Comparison of ENCODE assay signal across 8 cellular contexts in the genomic region with DNA sequence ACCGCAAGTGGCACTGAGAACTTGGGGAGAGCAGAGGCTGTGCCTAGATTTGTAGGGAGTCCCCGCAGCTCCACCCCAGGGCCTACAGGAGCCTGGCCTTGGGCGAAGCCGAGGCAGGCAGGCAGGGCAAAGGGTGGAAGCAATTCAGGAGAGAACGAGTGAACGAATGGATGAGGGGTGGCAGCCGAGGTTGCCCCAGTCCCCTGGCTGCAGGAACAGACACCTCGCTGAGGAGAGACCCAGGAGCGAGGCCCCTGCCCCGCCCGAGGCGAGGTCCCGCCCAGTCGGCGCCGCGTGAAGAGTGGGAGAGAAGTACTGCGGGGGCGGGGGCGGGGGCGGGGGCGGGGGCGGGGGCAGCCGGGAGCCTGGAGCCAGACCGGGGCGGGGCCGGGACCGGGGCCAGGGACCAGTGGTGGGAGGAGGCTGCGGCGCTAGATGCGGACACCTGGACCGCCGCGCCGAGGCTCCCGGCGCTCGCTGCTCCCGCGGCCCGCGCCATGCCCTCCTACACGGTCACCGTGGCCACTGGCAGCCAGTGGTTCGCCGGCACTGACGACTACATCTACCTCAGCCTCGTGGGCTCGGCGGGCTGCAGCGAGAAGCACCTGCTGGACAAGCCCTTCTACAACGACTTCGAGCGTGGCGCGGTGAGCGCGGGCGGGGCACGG. TPM values are rescaled to one million over a fixed set of nuclear protein-coding genes. Genes with fewer than 3 reads are reported as not detected.
DNase-seq lines count a peak whose midpoint lies in the region; ATAC-seq and TF ChIP-seq lines count a peak whose summit lies in the region.

TSS of gene ALOX5 (plus strand) at position 434 of the 668 bp plus-strand sequence. CDS start at position 498, 64 bp downstream.

- dilution Hi-C loops in IMR-90 (cut with HindIII; ENCODE audit: low sequenced_read_pairs, unreplicated experiment), result no loop called here

- H2AK9ac ChIP-seq in IMR-90 (replicated peaks; ENCODE audit: low read depth, low read length, poor library complexity), result no peak within 1 kb of the TSS

- peaks cover 13% of the 10 kb centered on the region for H3K36me3 Mint-ChIP-seq in memory B cell

- H3K4me3 Mint-ChIP-seq in memory B cell, result peak within 1 kb of the TSS; percentile 96

- H2BK5ac ChIP-seq in IMR-90 (ENCODE audit: low read depth, low read length, poor library complexity, severe bottlenecking), result no peak within 1 kb of the TSS

- intact Hi-C loops in IMR-90 (cut with micrococcal nuclease) (no loop called here), colonic mucosa (cut with DNase I) (no loop called here), tibial artery (cut with DNase I; ENCODE audit: low total_unique reads) (no loop called here)

- no peak within 1 kb of the TSS for H3K56ac ChIP-seq in IMR-90 (ENCODE audit: extremely low read depth, insufficient read depth, low read length)

- in situ Hi-C loops in IMR-90 (cut with MboI; ENCODE audit: low sequenced_read_pairs), result no loop called here

- no peaks in the 10 kb centered on the region for H4K20me1 ChIP-seq in IMR-90 (ENCODE audit: insufficient read depth, low read length)
- H4K20me1 ChIP-seq in SU-DHL-6 (ENCODE audit: low read depth, low read length), result peaks cover 6% of the 10 kb centered on the region; the same call in 1 of the 2 replicates

- DNase-seq in GM12865 (ENCODE audit: low read depth), result peak; percentile 79
- no peak for DNase-seq in IMR-90
- DNase-seq in colonic mucosa, result peak; percentile 80
- peak; percentile 43 to 60 for DNase-seq in memory B cell (ENCODE audit: low spot score in 2 of 2)
- peak; percentile 51 to 77 for DNase-seq in tibial artery
- no peak for DNase-seq in CD1c-positive myeloid dendritic cell (ENCODE audit: extremely low spot score)

- no peak within 1 kb of the TSS for H3K4ac ChIP-seq in IMR-90 (ENCODE audit: low read depth, low read length)

- H2BK120ac ChIP-seq in IMR-90 (ENCODE audit: low read depth, low read length), result no peak within 1 kb of the TSS

- H4K5ac ChIP-seq in IMR-90 (ENCODE audit: low read depth, low read length), result no peak within 1 kb of the TSS

- H3K14ac ChIP-seq in IMR-90 (replicated peaks; ENCODE audit: low read depth, low read length), result no peak within 1 kb of the TSS

- ATAC-seq in GM21529 (IDR thresholded peaks at IDR 0.05; ENCODE audit: unreplicated experiment), result peak; percentile 55
- peak; percentile 11; the same call in 1 of the 2 replicates for ATAC-seq in IMR-90 (ENCODE audit: low read depth)
- peak; percentile 34 for ATAC-seq in memory B cell (ENCODE audit: low read depth)

- H4K8ac ChIP-seq in IMR-90 (ENCODE audit: low read depth in 2 of 2, low read length in 2 of 2), result no peak within 1 kb of the TSS

- BruUV-seq in IMR-90 (replicated peaks; lab: Mats Ljungman, UMichigan), result no TSS peak

- WGBS in IMR-90 (ENCODE audit: extremely low coverage in 2 of 2, insufficient read length in 1 of 2), 2 experiments, result 0% methylated on average over 11 of the region's 60 CpGs; no CpG with 5 or more reads in 1 of the 2 experiments

- H3K27me3 ChIP-seq in IMR-90 (ENCODE audit: control insufficient read depth, insufficient read depth, low read length), result peaks cover 35% of the 10 kb centered on the region
- no peaks in the 10 kb centered on the region for H3K27me3 ChIP-seq in SU-DHL-6 (ENCODE audit: low read length)
- peaks cover 25% of the 10 kb centered on the region for H3K27me3 ChIP-seq in colonic mucosa
- peaks cover 0 to 50% of the 10 kb centered on the region in 2 donors for H3K27me3 ChIP-seq in tibial artery

- peak within 1 kb of the TSS; percentile 63 for H2AFZ ChIP-seq in IMR-90 (replicated peaks; ENCODE audit: low read length, poor library complexity)
- H2AFZ ChIP-seq in SU-DHL-6 (ENCODE audit: low read depth, low read length, severe bottlenecking), result no peak within 1 kb of the TSS

- no peak within 1 kb of the TSS for H2BK20ac ChIP-seq in IMR-90 (ENCODE audit: low read depth, low read length)

- peaks cover 73% of the 10 kb centered on the region for H3K79me2 ChIP-seq in SU-DHL-6 (ENCODE audit: insufficient read depth, low read length)

- no peaks in the 10 kb centered on the region for H3K79me1 ChIP-seq in IMR-90 (ENCODE audit: low read depth in 1 of 2, low read length in 2 of 2)

- CTCF ChIA-PET in IMR-90 (lab: Yijun Ruan, JAX), result no interaction called here

- no peaks in the 10 kb centered on the region for H3K9me3 Mint-ChIP-seq in memory B cell

- no peak within 1 kb of the TSS for H3K18ac ChIP-seq in IMR-90 (ENCODE audit: low read depth, low read length)

- H3K4me3 ChIP-seq in GM12865 (ENCODE audit: low read depth, low read length), result peak within 1 kb of the TSS; percentile 87
- no peak within 1 kb of the TSS for H3K4me3 ChIP-seq in IMR-90 (ENCODE audit: insufficient read depth, low read depth, low read length)
- H3K4me3 ChIP-seq in SU-DHL-6 (ENCODE audit: insufficient read depth, low read length, poor library complexity, severe bottlenecking), result peak within 1 kb of the TSS; percentile 77
- H3K4me3 ChIP-seq in colonic mucosa, result peak within 1 kb of the TSS; percentile 38
- H3K4me3 ChIP-seq in tibial artery, result peak within 1 kb of the TSS; percentile 43 to 58

- TF ChIP-seq CTCF in GM12865 (IDR thresholded peaks at IDR 0.05; ENCODE audit: insufficient read depth, low read depth, low read length, missing control alignments) (no peak), IMR-90 (conservative IDR thresholded peaks at IDR 0.05; ENCODE audit: low read depth, low read length) (no peak), SU-DHL-6 (IDR thresholded peaks at IDR 0.05; ENCODE audit: insufficient read depth, low read length, poor library complexity, severe bottlenecking) (no peak), colonic mucosa (IDR thresholded peaks at IDR 0.05) (no peak), tibial artery (IDR thresholded peaks at IDR 0.05) (no peak)

- H3K23ac ChIP-seq in IMR-90 (ENCODE audit: low read depth, low read length), result no peak within 1 kb of the TSS

- H3K27ac Mint-ChIP-seq in memory B cell, result peak within 1 kb of the TSS; percentile 92

- peaks cover 41% of the 10 kb centered on the region for H3F3A ChIP-seq in SU-DHL-6 (ENCODE audit: insufficient read depth)

- no peak within 1 kb of the TSS for H4K91ac ChIP-seq in IMR-90 (ENCODE audit: insufficient read depth, low read depth, low read length)

- H3K4me2 ChIP-seq in IMR-90 (ENCODE audit: low read depth, low read length), result peak within 1 kb of the TSS; percentile 38; the same call in 1 of the 2 replicates
- peak within 1 kb of the TSS; percentile 93 for H3K4me2 ChIP-seq in SU-DHL-6 (ENCODE audit: low read depth, low read length, poor library complexity, severe bottlenecking)

- H3K9ac ChIP-seq in IMR-90 (ENCODE audit: low read depth, low read length), result no peak within 1 kb of the TSS
- H3K9ac ChIP-seq in SU-DHL-6 (ENCODE audit: low read length), result peak within 1 kb of the TSS; percentile 87
- H3K9ac ChIP-seq in colonic mucosa (ENCODE audit: low read depth in 2 of 2, low read length in 2 of 2), result peak within 1 kb of the TSS in 1 of 2 donors; percentile 73

- H3K36me3 ChIP-seq in IMR-90 (ENCODE audit: control insufficient read depth, insufficient read depth, low read length), result no peaks in the 10 kb centered on the region
- H3K36me3 ChIP-seq in SU-DHL-6 (ENCODE audit: low read length), result peaks cover 4% of the 10 kb centered on the region
- H3K36me3 ChIP-seq in colonic mucosa, result no peaks in the 10 kb centered on the region
- no peaks in the 10 kb centered on the region for H3K36me3 ChIP-seq in tibial artery

- H3K9me3 ChIP-seq in IMR-90 (ENCODE audit: control insufficient read depth, insufficient read depth, low read length) (no peaks in the 10 kb centered on the region), SU-DHL-6 (ENCODE audit: insufficient read depth, low read length) (no peaks in the 10 kb centered on the region), colonic mucosa (no peaks in the 10 kb centered on the region), tibial artery (no peaks in the 10 kb centered on the region)

- POLR2A ChIA-PET in IMR-90 (lab: Charles Lee; ENCODE audit: unreplicated experiment), result no interaction called here

- TF ChIP-seq POLR2A in IMR-90 (IDR thresholded peaks at IDR 0.05; ENCODE audit: low read depth, low read length), result no peak

- H3K27ac ChIP-seq in IMR-90 (ENCODE audit: insufficient read depth, low read length), result no peak within 1 kb of the TSS
- peak within 1 kb of the TSS; percentile 97 for H3K27ac ChIP-seq in SU-DHL-6 (ENCODE audit: low read depth, low read length)
- peak within 1 kb of the TSS; percentile 22 for H3K27ac ChIP-seq in colonic mucosa
- H3K27ac ChIP-seq in tibial artery, result no peak within 1 kb of the TSS

- peaks cover 58% of the 10 kb centered on the region for H3K4me1 Mint-ChIP-seq in memory B cell

- H3K9me1 ChIP-seq in IMR-90 (ENCODE audit: insufficient read depth, low read length), result no peaks in the 10 kb centered on the region

- H2AK5ac ChIP-seq in IMR-90 (ENCODE audit: low read depth, low read length), result no peak within 1 kb of the TSS

- no peak for TF ChIP-seq RAD21 in IMR-90 (IDR thresholded peaks at IDR 0.05; ENCODE audit: low read length)

- no peak within 1 kb of the TSS for H2BK15ac ChIP-seq in IMR-90 (ENCODE audit: low read depth, low read length)

- no peaks in the 10 kb centered on the region for H3K9me2 ChIP-seq in SU-DHL-6 (replicated peaks; ENCODE audit: insufficient read depth, low read length)

- H3K4me1 ChIP-seq in IMR-90 (ENCODE audit: control insufficient read depth, insufficient read depth, low read length) (no peaks in the 10 kb centered on the region), colonic mucosa (no peaks in the 10 kb centered on the region), tibial artery (peaks cover 0 to 21% (median 18%) of the 10 kb centered on the region in 4 donors)

- no peaks in the 10 kb centered on the region for H3K27me3 Mint-ChIP-seq in memory B cell

TF ChIP-seq in IMR-90, 13 proteins besides CTCF, POLR2A, EP300 and RAD21:
- no peak for TF ChIP-seq FOS (IDR thresholded peaks at IDR 0.05; ENCODE audit: low read depth, low read length)
- TF ChIP-seq MXI1 (IDR thresholded peaks at IDR 0.05; ENCODE audit: borderline replicate concordance, low read depth, low read length), result no peak

RNA-seq across cellular contexts. Expression of gene ALOX5, which starts in this region (rescaled TPM):
- total RNA-seq in IMR-90 (2012; rRNA removed) (not detected in 2 replicates), colonic mucosa (1 to 10 TPM; 6.2 to 6.4 TPM)
- polyA plus RNA-seq in IMR-90 (2012; rRNA removed), result not detected in 2 replicates
- polyA plus RNA-seq in IMR-90 (2012; cell fraction: cytosol; rRNA removed), result not detected in 2 replicates
- not detected in 2 replicates for polyA plus RNA-seq in IMR-90 (2012; cell fraction: nucleus; rRNA removed; ENCODE audit: low replicate concordance)

Comparison
In these comparisons a context has a peak if more than half of its experiments do, and no peak if none do; other contexts are left out.
1. Peak in ATAC-seq and H3K4me2 ChIP-seq in IMR-90; RNA of the gene not detected or under 1 TPM.
2. DNase-seq: peak in GM12865 (single experiment), colonic mucosa (single experiment), memory B cell (2 of 2) and tibial artery (2 of 2); none in IMR-90 (single experiment) and CD1c-positive myeloid dendritic cell (single experiment).
3. H3K27ac ChIP-seq: peak in SU-DHL-6 (single experiment) and colonic mucosa (single experiment); none in IMR-90 (single experiment) and tibial artery (0 of 2).
4. Peak in every context shown above with its lines, with median percentiles within 50 percentile points of each other: ATAC-seq.